ENCODE assay signal across 1 cellular context in genomic region chr17:82317394-82318168, GRCh38.
TF ChIP-seq lines count a peak whose summit lies in the region.

Gene CD7, minus strand, starts transcription at chr17:82317608. Its CDS starts 113 bp downstream, at chr17:82317495.

TF ChIP-seq in HepG2, 621 proteins besides CTCF, POLR2A, EP300 and RAD21 (continued from another document and continues in another):
- TF ChIP-seq, protein P1, sequence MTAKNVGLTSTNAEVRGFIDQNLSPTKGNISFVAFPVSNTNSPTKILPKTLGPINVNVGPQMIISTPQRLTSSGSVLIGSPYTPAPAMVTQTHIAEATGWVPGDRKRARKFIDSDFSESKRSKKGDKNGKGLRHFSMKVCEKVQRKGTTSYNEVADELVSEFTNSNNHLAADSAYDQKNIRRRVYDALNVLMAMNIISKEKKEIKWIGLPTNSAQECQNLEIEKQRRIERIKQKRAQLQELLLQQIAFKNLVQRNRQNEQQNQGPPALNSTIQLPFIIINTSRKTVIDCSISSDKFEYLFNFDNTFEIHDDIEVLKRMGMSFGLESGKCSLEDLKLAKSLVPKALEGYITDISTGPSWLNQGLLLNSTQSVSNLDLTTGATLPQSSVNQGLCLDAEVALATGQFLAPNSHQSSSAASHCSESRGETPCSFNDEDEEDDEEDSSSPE (CRISPR knock-in tag; IDR thresholded peaks at IDR 0.05), result no peak
- TF ChIP-seq YEATS2 (CRISPR knock-in tag; IDR thresholded peaks at IDR 0.05; ENCODE audit: borderline replicate concordance) (peak; percentile 57; the same call in 1 of the 2 replicates), DNMT1 (CRISPR knock-in tag; IDR thresholded peaks at IDR 0.05) (0 out of 2 replicates have a peak, but pooled peaks have one; percentile 39), DR1 (CRISPR knock-in tag; IDR thresholded peaks at IDR 0.05) (0 out of 2 replicates have a peak, but pooled peaks have one; percentile 40), ZNF710 (CRISPR knock-in tag; IDR thresholded peaks at IDR 0.05; ENCODE audit: borderline replicate concordance) (peak; percentile 81; the same call in 1 of the 2 replicates), ZFP41 (CRISPR knock-in tag; IDR thresholded peaks at IDR 0.05; ENCODE audit: borderline replicate concordance) (no peak), HDAC1 (CRISPR knock-in tag; IDR thresholded peaks at IDR 0.05) (peak; percentile 76), ZNF557 (CRISPR knock-in tag; IDR thresholded peaks at IDR 0.05) (no peak), MAFG (CRISPR knock-in tag; IDR thresholded peaks at IDR 0.05) (no peak), NFE2L2 (IDR thresholded peaks at IDR 0.05; ENCODE audit: low read length) (no peak), RFX5 (IDR thresholded peaks at IDR 0.05; ENCODE audit: low read depth, low read length) (no peak), ZNF562 (CRISPR knock-in tag; IDR thresholded peaks at IDR 0.05; ENCODE audit: borderline replicate concordance) (no peak), MEIS1 (CRISPR knock-in tag; IDR thresholded peaks at IDR 0.05; ENCODE audit: borderline replicate concordance) (no peak), SNAPC5 (CRISPR knock-in tag; IDR thresholded peaks at IDR 0.05; ENCODE audit: borderline replicate concordance) (no peak), GATAD2A (CRISPR knock-in tag; IDR thresholded peaks at IDR 0.05) (peak; percentile 66; the same call in 1 of the 2 replicates), ZNF615 (CRISPR knock-in tag; IDR thresholded peaks at IDR 0.05; ENCODE audit: borderline replicate concordance) (no peak), NFE2L1 (CRISPR knock-in tag; IDR thresholded peaks at IDR 0.05; ENCODE audit: borderline replicate concordance) (no peak; the same call in 1 of the 2 replicates), ZNF512B (CRISPR knock-in tag; IDR thresholded peaks at IDR 0.05; ENCODE audit: borderline replicate concordance) (no peak), BRCA1 (CRISPR knock-in tag; IDR thresholded peaks at IDR 0.05) (no peak), ZNF274 (CRISPR knock-in tag; IDR thresholded peaks at IDR 0.05) (peak; percentile 89), RBAK (CRISPR knock-in tag; IDR thresholded peaks at IDR 0.05) (no peak; the same call in 1 of the 2 replicates), HMGA1 (CRISPR knock-in tag; conservative IDR thresholded peaks at IDR 0.05) (no peak), AHDC1 (CRISPR knock-in tag; IDR thresholded peaks at IDR 0.05; ENCODE audit: borderline replicate concordance) (no peak), ZNF788 (CRISPR knock-in tag; IDR thresholded peaks at IDR 0.05; ENCODE audit: borderline replicate concordance) (no peak; the same call in 1 of the 2 replicates), ZNF564 (CRISPR knock-in tag; IDR thresholded peaks at IDR 0.05) (no peak), CCAR2 (optimal IDR thresholded peaks at IDR 0.05; ENCODE audit: low read depth, low read length) (no peak), TAF15 (IDR thresholded peaks at IDR 0.05; ENCODE audit: low read depth, low read length, poor library complexity, severe bottlenecking) (no peak), NFKBIZ (CRISPR knock-in tag; IDR thresholded peaks at IDR 0.05) (no peak)
- TF ChIP-seq, protein P2, sequence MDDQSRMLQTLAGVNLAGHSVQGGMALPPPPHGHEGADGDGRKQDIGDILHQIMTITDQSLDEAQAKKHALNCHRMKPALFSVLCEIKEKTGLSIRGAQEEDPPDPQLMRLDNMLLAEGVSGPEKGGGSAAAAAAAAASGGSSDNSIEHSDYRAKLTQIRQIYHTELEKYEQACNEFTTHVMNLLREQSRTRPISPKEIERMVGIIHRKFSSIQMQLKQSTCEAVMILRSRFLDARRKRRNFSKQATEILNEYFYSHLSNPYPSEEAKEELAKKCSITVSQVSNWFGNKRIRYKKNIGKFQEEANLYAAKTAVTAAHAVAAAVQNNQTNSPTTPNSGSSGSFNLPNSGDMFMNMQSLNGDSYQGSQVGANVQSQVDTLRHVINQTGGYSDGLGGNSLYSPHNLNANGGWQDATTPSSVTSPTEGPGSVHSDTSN (CRISPR knock-in tag; IDR thresholded peaks at IDR 0.05; ENCODE audit: borderline replicate concordance), result no peak
- TF ChIP-seq, protein P3, sequence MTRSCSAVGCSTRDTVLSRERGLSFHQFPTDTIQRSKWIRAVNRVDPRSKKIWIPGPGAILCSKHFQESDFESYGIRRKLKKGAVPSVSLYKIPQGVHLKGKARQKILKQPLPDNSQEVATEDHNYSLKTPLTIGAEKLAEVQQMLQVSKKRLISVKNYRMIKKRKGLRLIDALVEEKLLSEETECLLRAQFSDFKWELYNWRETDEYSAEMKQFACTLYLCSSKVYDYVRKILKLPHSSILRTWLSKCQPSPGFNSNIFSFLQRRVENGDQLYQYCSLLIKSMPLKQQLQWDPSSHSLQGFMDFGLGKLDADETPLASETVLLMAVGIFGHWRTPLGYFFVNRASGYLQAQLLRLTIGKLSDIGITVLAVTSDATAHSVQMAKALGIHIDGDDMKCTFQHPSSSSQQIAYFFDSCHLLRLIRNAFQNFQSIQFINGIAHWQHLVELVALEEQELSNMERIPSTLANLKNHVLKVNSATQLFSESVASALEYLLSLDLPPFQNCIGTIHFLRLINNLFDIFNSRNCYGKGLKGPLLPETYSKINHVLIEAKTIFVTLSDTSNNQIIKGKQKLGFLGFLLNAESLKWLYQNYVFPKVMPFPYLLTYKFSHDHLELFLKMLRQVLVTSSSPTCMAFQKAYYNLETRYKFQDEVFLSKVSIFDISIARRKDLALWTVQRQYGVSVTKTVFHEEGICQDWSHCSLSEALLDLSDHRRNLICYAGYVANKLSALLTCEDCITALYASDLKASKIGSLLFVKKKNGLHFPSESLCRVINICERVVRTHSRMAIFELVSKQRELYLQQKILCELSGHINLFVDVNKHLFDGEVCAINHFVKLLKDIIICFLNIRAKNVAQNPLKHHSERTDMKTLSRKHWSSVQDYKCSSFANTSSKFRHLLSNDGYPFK (CRISPR knock-in tag; IDR thresholded peaks at IDR 0.05; ENCODE audit: borderline replicate concordance), result peak; percentile 20; the same call in 1 of the 2 replicates
- TF ChIP-seq, protein P4, sequence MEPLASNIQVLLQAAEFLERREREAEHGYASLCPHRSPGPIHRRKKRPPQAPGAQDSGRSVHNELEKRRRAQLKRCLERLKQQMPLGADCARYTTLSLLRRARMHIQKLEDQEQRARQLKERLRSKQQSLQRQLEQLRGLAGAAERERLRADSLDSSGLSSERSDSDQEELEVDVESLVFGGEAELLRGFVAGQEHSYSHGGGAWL (CRISPR knock-in tag; IDR thresholded peaks at IDR 0.05), result no peak; the same call in 1 of the 2 replicates
- TF ChIP-seq, protein P5, sequence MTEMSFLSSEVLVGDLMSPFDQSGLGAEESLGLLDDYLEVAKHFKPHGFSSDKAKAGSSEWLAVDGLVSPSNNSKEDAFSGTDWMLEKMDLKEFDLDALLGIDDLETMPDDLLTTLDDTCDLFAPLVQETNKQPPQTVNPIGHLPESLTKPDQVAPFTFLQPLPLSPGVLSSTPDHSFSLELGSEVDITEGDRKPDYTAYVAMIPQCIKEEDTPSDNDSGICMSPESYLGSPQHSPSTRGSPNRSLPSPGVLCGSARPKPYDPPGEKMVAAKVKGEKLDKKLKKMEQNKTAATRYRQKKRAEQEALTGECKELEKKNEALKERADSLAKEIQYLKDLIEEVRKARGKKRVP (CRISPR knock-in tag; IDR thresholded peaks at IDR 0.05), result no peak
- TF ChIP-seq, protein P6, sequence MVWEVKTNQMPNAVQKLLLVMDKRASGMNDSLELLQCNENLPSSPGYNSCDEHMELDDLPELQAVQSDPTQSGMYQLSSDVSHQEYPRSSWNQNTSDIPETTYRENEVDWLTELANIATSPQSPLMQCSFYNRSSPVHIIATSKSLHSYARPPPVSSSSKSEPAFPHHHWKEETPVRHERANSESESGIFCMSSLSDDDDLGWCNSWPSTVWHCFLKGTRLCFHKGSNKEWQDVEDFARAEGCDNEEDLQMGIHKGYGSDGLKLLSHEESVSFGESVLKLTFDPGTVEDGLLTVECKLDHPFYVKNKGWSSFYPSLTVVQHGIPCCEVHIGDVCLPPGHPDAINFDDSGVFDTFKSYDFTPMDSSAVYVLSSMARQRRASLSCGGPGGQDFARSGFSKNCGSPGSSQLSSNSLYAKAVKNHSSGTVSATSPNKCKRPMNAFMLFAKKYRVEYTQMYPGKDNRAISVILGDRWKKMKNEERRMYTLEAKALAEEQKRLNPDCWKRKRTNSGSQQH (CRISPR knock-in tag; IDR thresholded peaks at IDR 0.05; ENCODE audit: low read depth), result no peak
- TF ChIP-seq, protein P7, sequence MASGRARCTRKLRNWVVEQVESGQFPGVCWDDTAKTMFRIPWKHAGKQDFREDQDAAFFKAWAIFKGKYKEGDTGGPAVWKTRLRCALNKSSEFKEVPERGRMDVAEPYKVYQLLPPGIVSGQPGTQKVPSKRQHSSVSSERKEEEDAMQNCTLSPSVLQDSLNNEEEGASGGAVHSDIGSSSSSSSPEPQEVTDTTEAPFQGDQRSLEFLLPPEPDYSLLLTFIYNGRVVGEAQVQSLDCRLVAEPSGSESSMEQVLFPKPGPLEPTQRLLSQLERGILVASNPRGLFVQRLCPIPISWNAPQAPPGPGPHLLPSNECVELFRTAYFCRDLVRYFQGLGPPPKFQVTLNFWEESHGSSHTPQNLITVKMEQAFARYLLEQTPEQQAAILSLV (CRISPR knock-in tag; IDR thresholded peaks at IDR 0.05; ENCODE audit: borderline replicate concordance), result 0 out of 2 replicates have a peak, but pooled peaks have one; percentile 4
